23 cellular contexts compared by ENCODE assay signal in the genomic region with DNA sequence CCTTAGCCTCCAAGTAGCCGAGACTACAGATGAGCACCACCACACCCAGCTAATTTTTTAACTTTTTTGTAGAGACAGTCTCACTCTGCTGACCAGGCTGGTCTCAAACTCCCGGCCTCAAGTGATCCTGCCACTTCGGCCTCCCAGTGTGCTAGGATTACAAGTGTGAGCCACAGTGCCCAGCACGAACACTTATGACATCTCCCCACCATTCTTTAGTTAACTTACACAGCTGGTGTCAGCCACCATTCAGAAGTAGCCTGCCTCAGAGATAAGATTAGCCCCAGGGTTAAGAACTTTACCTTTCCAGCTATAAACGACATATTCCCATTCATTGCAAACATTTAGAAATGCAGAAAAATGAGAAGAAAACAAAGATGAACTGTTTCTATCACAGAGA.
"Had no signal": no experiment of that assay in that cellular context is flagged by ENCODE, and none has a peak within 500 bp of the region (broad histone marks: within the 10 kb centered on the region; RNA-seq: fewer than 3 reads in every experiment).

No MANE protein-coding gene starts in this region.

- ATAC-seq: esophagus mucosa; gastrocnemius medialis; left ventricle myocardium superior; lower lobe of right lung; mucosa of descending colon; natural killer cell treated with Interleukin-12 subunit alpha and Interleukin-12 subunit beta and Interleukin-15 and Interleukin-18, amount 100 ng/mL, for 72 hours; sciatic nerve had no signal

- DNase-seq: dorsolateral prefrontal cortex; effector CD4-positive, alpha-beta T cell; foreskin fibroblast; gastrocnemius medialis; head of caudate nucleus; left ventricle myocardium superior; lower lobe of right lung; mucosa of descending colon; naive B cell; stimulated activated CD4-positive, alpha-beta T cell treated with anti-CD3 and anti-CD28 coated beads, Interleukin-12 subunit alpha, Interleukin-12 subunit beta, amount 100 ng/mL, for 4 hours; stimulated activated CD4-positive, alpha-beta T cell treated with anti-CD3 and anti-CD28 coated beads, Interleukin-1b, Interleukin-23, amount 100 ng/mL, for 48 hours; stimulated activated CD4-positive, alpha-beta T cell treated with anti-CD3 and anti-CD28 coated beads, Interleukin-4, amount 100 ng/mL, for 1 hour; stimulated activated CD8-positive, alpha-beta memory T cell treated with anti-CD3 and anti-CD28 coated beads, Interleukin-4, amount 100 ng/mL, for 48 hours; stimulated activated naive CD4-positive, alpha-beta T cell; substantia nigra; testis; tibial artery; upper lobe of left lung had no signal

- H3K27me3 Mint-ChIP-seq: naive B cell; natural killer cell treated with Interleukin-12 subunit alpha and Interleukin-12 subunit beta and Interleukin-15 and Interleukin-18, amount 100 ng/mL, for 72 hours had no signal

- H3K4me3 Mint-ChIP-seq: mesothelial cell of epicardium; naive B cell; natural killer cell treated with Interleukin-12 subunit alpha and Interleukin-12 subunit beta and Interleukin-15 and Interleukin-18, amount 100 ng/mL, for 72 hours; neural progenitor cell had no signal

- H3K9me3 Mint-ChIP-seq: mesothelial cell of epicardium; naive B cell; natural killer cell treated with Interleukin-12 subunit alpha and Interleukin-12 subunit beta and Interleukin-15 and Interleukin-18, amount 100 ng/mL, for 72 hours; neural progenitor cell had no signal

- H3K4me1 Mint-ChIP-seq: naive B cell, neural progenitor cell had no signal

- H3K27ac Mint-ChIP-seq: mesothelial cell of epicardium, neural progenitor cell had no signal
